Comparison of ENCODE assay signal across 18 cellular contexts in genomic region chr17:73787721-73788051, GRCh38.
DNase-seq lines count a peak whose midpoint lies in the region; ATAC-seq, FAIRE-seq and TF ChIP-seq lines count a peak whose summit lies in the region.
"Had no signal": no experiment of that assay in that cellular context is flagged by ENCODE, and none has a peak within 500 bp of the region (broad histone marks: within the 10 kb centered on the region; RNA-seq: fewer than 3 reads in every experiment).

No MANE protein-coding gene starts in this region.

- no peak overlapping the region for H2BK5ac ChIP-seq in H9 (ENCODE audit: insufficient read length, low read length)

- H3K4ac ChIP-seq in H9 (ENCODE audit: low read depth, low read length), result no peak overlapping the region

- H3T11ph ChIP-seq in H9 (ENCODE audit: low read length), result no peak overlapping the region

- no peak for FAIRE-seq in GM19239 (lab: Jason Lieb, UNC)
- FAIRE-seq: GM18507, HTR-8/SVneo had no signal

- 0 out of 2 replicates have a peak overlapping the region, but pooled peaks have one; percentile 11 for H3K27ac Mint-ChIP-seq in WTC11
- H3K27ac Mint-ChIP-seq in neural progenitor cell, result peak overlapping the region; percentile 46
- H3K27ac Mint-ChIP-seq in H9, result no peak overlapping the region

- no peak overlapping the region for H2BK12ac ChIP-seq in H9 (ENCODE audit: insufficient read length, low read depth, low read length)

- H3K9me3 Mint-ChIP-seq in WTC11, result no peaks in the 10 kb centered on the region; the same call in 1 of the 2 replicates
- H3K9me3 Mint-ChIP-seq in neural progenitor cell, result peaks cover 5% of the 10 kb centered on the region
- no peaks in the 10 kb centered on the region; a peak in 1 of 5 replicates for H3K9me3 Mint-ChIP-seq in H9

- H2AFZ ChIP-seq in neural progenitor cell (replicated peaks), result peak overlapping the region; percentile 35
- H2AFZ ChIP-seq in H9 (ENCODE audit: low read length), result no peak overlapping the region
- H2AFZ ChIP-seq: PC-9 had no signal

- H3K36me3 ChIP-seq in neural progenitor cell, result no peaks in the 10 kb centered on the region

- H3K4me1 Mint-ChIP-seq in WTC11, result peaks cover 55% of the 10 kb centered on the region
- peaks cover 57% of the 10 kb centered on the region for H3K4me1 Mint-ChIP-seq in neural progenitor cell
- peaks cover 38 to 56% of the 10 kb centered on the region in 2 experiments for H3K4me1 Mint-ChIP-seq in H9

- H3K9ac ChIP-seq in neural progenitor cell (no peak overlapping the region), H9 (ENCODE audit: extremely low read depth, insufficient read length, low read length) (no peak overlapping the region)
- H3K9ac ChIP-seq: SK-N-SH had no signal

- no peak overlapping the region for H2BK120ac ChIP-seq in H9 (ENCODE audit: low read depth, low read length, poor library complexity, severe bottlenecking)

- H3K27ac ChIP-seq in neural progenitor cell, result peak overlapping the region; percentile 86
- H3K27ac ChIP-seq in H9 (ENCODE audit: insufficient read length, low read depth, low read length), result no peak overlapping the region
- H3K27ac ChIP-seq: 22Rv1, C4-2B, PC-9 had no signal

- no CpG with 5 or more reads among the region's 2 CpGs for WGBS in H9 (ENCODE audit: extremely low coverage, insufficient read length, low lambda C conversion rate)

- no peaks in the 10 kb centered on the region for H3K23me2 ChIP-seq in H9 (ENCODE audit: insufficient read length, low read depth, low read length, poor library complexity, severe bottlenecking)

- no peak overlapping the region for H3K14ac ChIP-seq in H9 (ENCODE audit: insufficient read depth, low read length)

- H3K4me1 ChIP-seq in neural progenitor cell (peaks cover 62% of the 10 kb centered on the region), H9 (ENCODE audit: insufficient read depth, low read length) (peaks cover 7% of the 10 kb centered on the region; the same call in 1 of the 2 replicates)

- H4K91ac ChIP-seq in H9 (ENCODE audit: insufficient read length, low read depth, low read length), result no peak overlapping the region

- no peak overlapping the region for H2BK15ac ChIP-seq in H9 (ENCODE audit: low read depth, low read length)

- H4K20me1 ChIP-seq in neural progenitor cell (ENCODE audit: low read depth), result no peaks in the 10 kb centered on the region
- H4K20me1 ChIP-seq in H9 (ENCODE audit: control insufficient read depth, insufficient read depth, insufficient read length), result no peaks in the 10 kb centered on the region

- CTCF ChIA-PET in WTC11 (lab: Charles Lee), result interaction anchor here (0.9 to 2.4 kb wide), 9 partner anchors 9 to 412 kb away, joined by 3 to 12 read pairs (median 4); no protein-coding TSS in a partner anchor

- H3K9me3 ChIP-seq in neural progenitor cell (ENCODE audit: low read depth) (no peaks in the 10 kb centered on the region), H9 (ENCODE audit: control insufficient read depth, low read depth, low read length) (no peaks in the 10 kb centered on the region)
- H3K9me3 ChIP-seq: Caco-2, SK-N-SH had no signal

- H3K4me2 ChIP-seq in neural progenitor cell (peak overlapping the region; percentile 61), H9 (ENCODE audit: insufficient read depth, insufficient read length, low read length) (no peak overlapping the region)
- H3K4me2 ChIP-seq: PC-9, SK-N-SH had no signal

- H3K79me2 ChIP-seq in neural progenitor cell (ENCODE audit: low read depth), result no peaks in the 10 kb centered on the region
- no peaks in the 10 kb centered on the region for H3K79me2 ChIP-seq in H9 (ENCODE audit: insufficient read depth, low read length)

- H2BK20ac ChIP-seq in H9 (ENCODE audit: low read depth, low read length, poor library complexity, severe bottlenecking), result no peak overlapping the region

- H3K4me3 Mint-ChIP-seq in WTC11 (no peak overlapping the region), neural progenitor cell (peak overlapping the region; percentile 39), H9 (no peak overlapping the region)

- no peak overlapping the region for H2AK5ac ChIP-seq in H9 (ENCODE audit: insufficient read length, low read length)

- H3K36me3 Mint-ChIP-seq in WTC11 (no peaks in the 10 kb centered on the region), neural progenitor cell (peaks cover 4% of the 10 kb centered on the region), H9 (ENCODE audit: insufficient read depth in 1 of 3, low read depth in 3 of 3) (no peaks in the 10 kb centered on the region)

- H3F3A ChIP-seq in neural progenitor cell (ENCODE audit: low read depth), result peaks cover 48% of the 10 kb centered on the region

- peak; percentile 24 to 57 (median 54) for DNase-seq in NCI-H1417 (lab: John Stamatoyannopoulos, UW)
- no peak for DNase-seq in NCI-H1417 treated with DMSO at 0.1 percent for 48 hours (lab: John Stamatoyannopoulos, UW)
- peak; percentile 84 for DNase-seq in NCI-H1436 treated with DMSO at 0.1 percent for 48 hours (lab: John Stamatoyannopoulos, UW)
- no peak for DNase-seq in WTC11 (ENCODE audit: low spot score)
- DNase-seq in neural progenitor cell (ENCODE audit: low spot score), result peak; percentile 63
- no peak for DNase-seq in H9
- no peak for DNase-seq in GM19239 (ENCODE audit: insufficient read length, low spot score)
- DNase-seq: Caco-2, MV-4-11, NCI-H2171 treated with DMSO at 0.1 percent for 48 hours, PC-9, SK-N-SH, T-helper 1 cell had no signal

- no peaks in the 10 kb centered on the region for H3K79me1 ChIP-seq in H9 (ENCODE audit: insufficient read depth, low read depth, low read length, poor library complexity, severe bottlenecking)

- H4K8ac ChIP-seq in H9 (replicated peaks; ENCODE audit: insufficient read length, low read depth, low read length), result no peak overlapping the region

- no peak overlapping the region for H3K56ac ChIP-seq in H9 (ENCODE audit: insufficient read length, low read depth, low read length)

- no peak overlapping the region for H3K18ac ChIP-seq in H9 (ENCODE audit: insufficient read length, low read depth, low read length)

- peaks cover 10% of the 10 kb centered on the region; the same call in 1 of the 2 replicates for H3K27me3 Mint-ChIP-seq in WTC11 (ENCODE audit: low read depth)
- peaks cover 11% of the 10 kb centered on the region for H3K27me3 Mint-ChIP-seq in neural progenitor cell (ENCODE audit: insufficient read depth, low read depth)
- H3K27me3 Mint-ChIP-seq in H9 (ENCODE audit: low read depth), result peaks cover 38% of the 10 kb centered on the region

- POLR2A ChIA-PET in WTC11 (lab: Charles Lee), result no interaction called here

- H3K27me3 ChIP-seq in neural progenitor cell, result no peaks in the 10 kb centered on the region
- H3K27me3 ChIP-seq in H9 (ENCODE audit: insufficient read depth, low read length), result no peaks in the 10 kb centered on the region

- ATAC-seq in WTC11 (no peak), GM18519 (IDR thresholded peaks at IDR 0.05; ENCODE audit: low FRiP score, unreplicated experiment) (no peak)

- H4K5ac ChIP-seq in H9 (ENCODE audit: insufficient read length, low read depth, low read length), result no peak overlapping the region

- no peak for TF ChIP-seq CTCF in WTC11 (IDR thresholded peaks at IDR 0.05)
- TF ChIP-seq CTCF in neural progenitor cell (IDR thresholded peaks at IDR 0.05), result no peak
- no peak for TF ChIP-seq CTCF in H9 (conservative IDR thresholded peaks at IDR 0.05)

- no peak overlapping the region for H3K23ac ChIP-seq in H9 (ENCODE audit: insufficient read length, low read depth, low read length)

- peak overlapping the region; percentile 1 for H3K4me3 ChIP-seq in neural progenitor cell
- H3K4me3 ChIP-seq: PC-9 had no signal

TF ChIP-seq in WTC11, 78 proteins besides CTCF, POLR2A, EP300 and RAD21 (continues in another document):
- TF ChIP-seq NFATC4 (CRISPR knock-in tag; IDR thresholded peaks at IDR 0.05), result no peak
- TF ChIP-seq HMGXB4 (CRISPR knock-in tag; IDR thresholded peaks at IDR 0.05), result no peak
- TF ChIP-seq MLX (CRISPR knock-in tag; IDR thresholded peaks at IDR 0.05), result no peak
- TF ChIP-seq FOXP1 (CRISPR knock-in tag; IDR thresholded peaks at IDR 0.05; ENCODE audit: borderline replicate concordance), result no peak
- TF ChIP-seq JUN (CRISPR knock-in tag; IDR thresholded peaks at IDR 0.05), result no peak
- no peak for TF ChIP-seq ZNF671 (CRISPR knock-in tag; IDR thresholded peaks at IDR 0.05)
- no peak for TF ChIP-seq USF1 (CRISPR knock-in tag; IDR thresholded peaks at IDR 0.05)
- no peak for TF ChIP-seq OVOL2 (CRISPR knock-in tag; IDR thresholded peaks at IDR 0.05; ENCODE audit: borderline replicate concordance)
- TF ChIP-seq NR2C2 (CRISPR knock-in tag; IDR thresholded peaks at IDR 0.05), result no peak

Comparison
In these comparisons a context has a peak if more than half of its experiments do, and no peak if none do; other contexts are left out.
1. DNase-seq: peak in NCI-H1417 (3 of 3), NCI-H1436 treated with DMSO at 0.1 percent for 48 hours (single experiment) and neural progenitor cell (single experiment); none in NCI-H1417 treated with DMSO at 0.1 percent for 48 hours (single experiment), WTC11 (single experiment), H9 (single experiment) and GM19239 (single experiment).
2. H3K27ac Mint-ChIP-seq: peak in WTC11 (single experiment) and neural progenitor cell (single experiment); none in H9 (0 of 3).